34 cellular contexts compared by ENCODE assay signal in the genomic region with DNA sequence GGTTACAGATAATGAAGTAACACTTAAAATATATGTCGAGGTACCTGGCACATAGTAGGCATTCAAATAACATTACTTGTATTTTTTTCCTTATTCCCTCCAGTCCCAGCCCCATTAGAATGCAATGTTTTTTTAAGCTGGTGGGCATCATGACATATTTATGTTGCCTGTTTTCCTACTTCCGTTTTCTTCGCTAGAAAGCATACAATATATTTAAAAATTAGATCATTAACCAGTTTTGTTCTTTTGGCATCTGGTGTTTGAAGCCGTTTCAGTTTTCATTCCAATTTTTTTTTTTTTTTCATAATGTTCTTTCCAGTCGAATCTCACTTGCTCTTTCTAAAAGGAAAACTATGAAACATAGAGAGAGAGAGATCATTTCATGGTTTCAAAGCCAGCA.
"Had no signal": no experiment of that assay in that cellular context is flagged by ENCODE, and none has a peak within 500 bp of the region (broad histone marks: within the 10 kb centered on the region; RNA-seq: fewer than 3 reads in every experiment).

No MANE protein-coding gene starts in this region.

- H3K4me3 ChIP-seq: adrenal gland, body of pancreas, esophagus muscularis mucosa, gastrocnemius medialis, heart right ventricle, hepatocyte had no signal

- H3K79me2 ChIP-seq: hepatocyte had no signal

- H3K27ac Mint-ChIP-seq: activated B cell treated with CpG ODN at 0.5 μM for 24 hours; activated CD8-positive, alpha-beta memory T cell treated with anti-CD3 and anti-CD28 coated beads, Interleukin-2, amount 10 ng/mL, durations not matched to agents 7 days and 5 days; activated CD8-positive, alpha-beta T cell treated with anti-CD3 and anti-CD28 coated beads for 36 hours; activated naive CD4-positive, alpha-beta T cell treated with anti-CD3 and anti-CD28 coated beads for 36 hours; activated naive CD4-positive, alpha-beta T cell treated with anti-CD3 and anti-CD28 coated beads, Interleukin-2, amount 50 U/mL, for 24 hours; activated naive CD8-positive, alpha-beta T cell treated with anti-CD3 and anti-CD28 coated beads for 36 hours; activated naive CD8-positive, alpha-beta T cell treated with anti-CD3 and anti-CD28 coated beads, Interleukin-2, amount 50 U/mL, for 24 hours; activated T-helper 1 cell treated with anti-CD3 and anti-CD28 coated beads, Interleukin-12 subunit alpha, Interleukin-12 subunit beta, Interleukin-2, Interleukin-4 antibody, amounts not matched to agents 30 ng/mL and 10 ng/mL and 1 ng/mL, durations not matched to agents 14 hours and 24 hours and 36 hours; activated T-helper 2 cell treated with anti-CD3 and anti-CD28 coated beads, Interferon-gamma antibody, Interleukin-2, Interleukin-4, amounts not matched to agents 10 μg/mL and 5 μg/mL and 100 μg/mL, durations not matched to agents 14 hours and 24 hours and 36 hours; effector memory CD8-positive, alpha-beta T cell had no signal

- H3K4me1 Mint-ChIP-seq: activated B cell treated with CpG ODN at 0.5 μM for 24 hours; activated CD8-positive, alpha-beta memory T cell treated with anti-CD3 and anti-CD28 coated beads, Interleukin-2, amount 10 ng/mL, durations not matched to agents 7 days and 5 days; activated naive CD4-positive, alpha-beta T cell treated with anti-CD3 and anti-CD28 coated beads, Interleukin-2, amount 50 U/mL, for 24 hours; activated naive CD8-positive, alpha-beta T cell treated with anti-CD3 and anti-CD28 coated beads for 36 hours; activated naive CD8-positive, alpha-beta T cell treated with anti-CD3 and anti-CD28 coated beads, Interleukin-2, amount 50 U/mL, for 24 hours had no signal

- H3K4me3 Mint-ChIP-seq: activated B cell treated with CpG ODN at 0.5 μM for 24 hours; activated CD8-positive, alpha-beta memory T cell treated with anti-CD3 and anti-CD28 coated beads, Interleukin-2, amount 10 ng/mL, durations not matched to agents 7 days and 5 days; activated CD8-positive, alpha-beta T cell treated with anti-CD3 and anti-CD28 coated beads for 36 hours; activated naive CD4-positive, alpha-beta T cell treated with anti-CD3 and anti-CD28 coated beads for 36 hours; activated naive CD4-positive, alpha-beta T cell treated with anti-CD3 and anti-CD28 coated beads, Interleukin-2, amount 50 U/mL, for 24 hours; activated naive CD8-positive, alpha-beta T cell treated with anti-CD3 and anti-CD28 coated beads for 36 hours; activated naive CD8-positive, alpha-beta T cell treated with anti-CD3 and anti-CD28 coated beads, Interleukin-2, amount 50 U/mL, for 24 hours; activated T-helper 1 cell treated with anti-CD3 and anti-CD28 coated beads, Interleukin-12 subunit alpha, Interleukin-12 subunit beta, Interleukin-2, Interleukin-4 antibody, amounts not matched to agents 30 ng/mL and 10 ng/mL and 1 ng/mL, durations not matched to agents 14 hours and 24 hours and 36 hours; effector memory CD8-positive, alpha-beta T cell had no signal

- H3K4me1 ChIP-seq: adrenal gland, body of pancreas, esophagus muscularis mucosa, gastrocnemius medialis, heart right ventricle had no signal

- H3K36me3 Mint-ChIP-seq: activated CD8-positive, alpha-beta memory T cell treated with anti-CD3 and anti-CD28 coated beads, Interleukin-2, amount 10 ng/mL, durations not matched to agents 7 days and 5 days; activated naive CD4-positive, alpha-beta T cell treated with anti-CD3 and anti-CD28 coated beads, Interleukin-2, amount 50 U/mL, for 24 hours; activated naive CD8-positive, alpha-beta T cell treated with anti-CD3 and anti-CD28 coated beads for 36 hours had no signal

- H3K27ac ChIP-seq: adrenal gland, body of pancreas, esophagus muscularis mucosa, gastrocnemius medialis, heart right ventricle, hepatocyte, WERI-Rb-1 had no signal

- H3K9me3 ChIP-seq: adrenal gland, body of pancreas, esophagus muscularis mucosa, gastrocnemius medialis, heart right ventricle had no signal

- H3K27me3 Mint-ChIP-seq: activated B cell treated with CpG ODN at 0.5 μM for 24 hours; activated CD8-positive, alpha-beta memory T cell treated with anti-CD3 and anti-CD28 coated beads, Interleukin-2, amount 10 ng/mL, durations not matched to agents 7 days and 5 days; effector memory CD8-positive, alpha-beta T cell had no signal

- H2AFZ ChIP-seq: hepatocyte had no signal

- H3K36me3 ChIP-seq: adrenal gland, esophagus muscularis mucosa, gastrocnemius medialis, heart right ventricle, WERI-Rb-1 had no signal

- DNase-seq: activated B cell treated with CpG ODN at 0.5 μM for 24 hours; activated CD4-positive, alpha-beta T cell treated with anti-CD3 and anti-CD28 coated beads for 48 hours; activated CD4-positive, alpha-beta T cell treated with anti-CD3 and anti-CD28 coated beads, Interleukin-2, amount 50 U/mL, for 1 hour; activated CD4-positive, alpha-beta T cell treated with anti-CD3 and anti-CD28 coated beads, Interleukin-2, amount 50 U/mL, for 48 hours; activated CD8-positive, alpha-beta memory T cell treated with anti-CD3 and anti-CD28 coated beads, Interleukin-2, amount 10 ng/mL, durations not matched to agents 7 days and 5 days; activated CD8-positive, alpha-beta memory T cell treated with anti-CD3 and anti-CD28 coated beads, Interleukin-2, amount 50 U/mL, for 4 hours; activated CD8-positive, alpha-beta T cell treated with anti-CD3 and anti-CD28 coated beads for 36 hours; activated effector memory CD4-positive, alpha-beta T cell treated with anti-CD3 and anti-CD28 coated beads, Interleukin-2, amount 50 U/mL, for 16 hours; activated naive CD4-positive, alpha-beta T cell treated with anti-CD3 and anti-CD28 coated beads for 36 hours; activated naive CD8-positive, alpha-beta T cell treated with anti-CD3 and anti-CD28 coated beads for 36 hours; activated naive CD8-positive, alpha-beta T cell treated with anti-CD3 and anti-CD28 coated beads, Interleukin-2, amount 50 U/mL, for 24 hours; activated T-cell treated with anti-CD3 and anti-CD28 coated beads, Interleukin-2, amount 50 U/mL, for 1 hour; activated T-cell treated with anti-CD3 and anti-CD28 coated beads, Interleukin-2, amount 50 U/mL, for 48 hours; adrenal gland; amygdala; aorta; body of pancreas; caudate nucleus; cortex of kidney; dermis blood vessel endothelial cell; effector CD4-positive, alpha-beta T cell; effector memory CD8-positive, alpha-beta T cell; erythroblast; foreskin keratinocyte; gastrocnemius medialis; heart right ventricle; T-helper 9 cell; WERI-Rb-1 had no signal

- ATAC-seq: activated CD4-positive, CD25-positive, alpha-beta regulatory T cell treated with anti-CD3 and anti-CD28 coated beads, Interleukin-2, amount 50 U/mL, for 24 hours; activated CD8-positive, alpha-beta memory T cell treated with anti-CD3 and anti-CD28 coated beads, Interleukin-2, amount 10 ng/mL, durations not matched to agents 7 days and 5 days; activated CD8-positive, alpha-beta T cell treated with anti-CD3 and anti-CD28 coated beads for 36 hours; activated naive CD8-positive, alpha-beta T cell treated with anti-CD3 and anti-CD28 coated beads, Interleukin-2, amount 50 U/mL, for 24 hours; body of pancreas; effector memory CD8-positive, alpha-beta T cell; foreskin keratinocyte; gastrocnemius medialis; heart right ventricle had no signal

- H3K9me3 Mint-ChIP-seq: activated B cell treated with CpG ODN at 0.5 μM for 24 hours; activated CD8-positive, alpha-beta T cell treated with anti-CD3 and anti-CD28 coated beads for 36 hours; activated naive CD4-positive, alpha-beta T cell treated with anti-CD3 and anti-CD28 coated beads for 36 hours; activated naive CD4-positive, alpha-beta T cell treated with anti-CD3 and anti-CD28 coated beads, Interleukin-2, amount 50 U/mL, for 24 hours; activated naive CD8-positive, alpha-beta T cell treated with anti-CD3 and anti-CD28 coated beads for 36 hours; activated naive CD8-positive, alpha-beta T cell treated with anti-CD3 and anti-CD28 coated beads, Interleukin-2, amount 50 U/mL, for 24 hours; activated T-helper 1 cell treated with anti-CD3 and anti-CD28 coated beads, Interleukin-12 subunit alpha, Interleukin-12 subunit beta, Interleukin-2, Interleukin-4 antibody, amounts not matched to agents 30 ng/mL and 10 ng/mL and 1 ng/mL, durations not matched to agents 14 hours and 24 hours and 36 hours; activated T-helper 2 cell treated with anti-CD3 and anti-CD28 coated beads, Interferon-gamma antibody, Interleukin-2, Interleukin-4, amounts not matched to agents 10 μg/mL and 5 μg/mL and 100 μg/mL, durations not matched to agents 14 hours and 24 hours and 36 hours had no signal

- H3K27me3 ChIP-seq: body of pancreas, esophagus muscularis mucosa, foreskin keratinocyte, gastrocnemius medialis, heart right ventricle, hepatocyte had no signal

- H3K4me2 ChIP-seq: hepatocyte had no signal
